8 cellular contexts compared by ENCODE assay signal in the genomic region with DNA sequence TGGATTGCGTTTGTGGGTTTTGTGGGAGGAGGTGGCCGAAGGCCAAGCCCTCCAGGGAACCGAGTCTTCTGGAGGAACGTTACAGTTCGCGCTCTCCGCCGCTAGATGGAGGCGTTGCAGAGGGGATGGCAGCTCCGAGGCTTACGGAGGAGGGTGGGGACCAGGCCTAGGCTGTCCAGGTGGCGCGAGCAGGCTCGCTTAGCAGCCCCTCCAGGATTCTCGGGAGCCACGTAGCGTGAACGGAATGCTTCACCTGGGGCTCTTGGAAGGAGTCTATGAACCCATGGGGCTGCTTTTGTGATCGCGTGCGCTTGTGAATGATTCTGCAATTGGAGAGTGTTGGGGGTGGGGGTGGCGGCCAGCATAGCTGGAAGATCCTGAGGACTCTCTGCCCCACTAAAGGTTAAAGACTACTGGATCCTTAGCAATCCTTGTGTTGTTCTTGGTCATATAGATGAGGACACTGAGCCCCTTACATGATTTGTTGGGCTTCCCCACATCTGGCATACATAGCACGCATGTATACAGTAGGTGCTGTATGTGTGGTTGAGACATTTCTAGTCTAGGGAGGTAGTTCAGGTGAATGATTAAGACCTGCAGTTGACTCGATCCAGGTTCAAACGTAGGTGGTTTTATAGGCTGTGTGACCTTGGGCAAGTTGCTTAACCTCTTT. TPM values are rescaled to one million over a fixed set of nuclear protein-coding genes. Genes with fewer than 3 reads are reported as not detected.
DNase-seq lines count a peak whose midpoint lies in the region; ATAC-seq and TF ChIP-seq lines count a peak whose summit lies in the region.

No MANE protein-coding gene starts in this region.

- H3K4me1 ChIP-seq in IMR-90 (ENCODE audit: control insufficient read depth, insufficient read depth, low read length) (peaks cover 7% of the 10 kb centered on the region; the same call in 1 of the 2 replicates), SJSA1 (replicated peaks) (peaks cover 12% of the 10 kb centered on the region), prostate gland (replicated peaks) (no peaks in the 10 kb centered on the region)

- BruUV-seq in IMR-90 (replicated peaks; lab: Mats Ljungman, UMichigan), result no TSS peak

- H3K23ac ChIP-seq in IMR-90 (ENCODE audit: low read depth, low read length), result no peak overlapping the region

- peak; percentile 83 for ATAC-seq in GM21447 (IDR thresholded peaks at IDR 0.05; ENCODE audit: unreplicated experiment)
- ATAC-seq in IMR-90 (ENCODE audit: low read depth), result peak; percentile 97
- peak; percentile 81 to 92 for ATAC-seq in activated naive CD4-positive, alpha-beta T cell treated with anti-CD3 and anti-CD28 coated beads, Interleukin-2, amount 50 U/mL, for 72 hours
- ATAC-seq in HG03108 (IDR thresholded peaks at IDR 0.05; ENCODE audit: unreplicated experiment), result no peak

- H3K9me3 Mint-ChIP-seq in activated naive CD4-positive, alpha-beta T cell treated with anti-CD3 and anti-CD28 coated beads, Interleukin-2, amount 50 U/mL, for 72 hours, result no peaks in the 10 kb centered on the region

- WGBS in IMR-90 (ENCODE audit: extremely low coverage in 2 of 2, insufficient read length in 1 of 2), 2 experiments, result 3% methylated on average over 15 of the region's 25 CpGs; no CpG with 5 or more reads in 1 of the 2 experiments
- 15% methylated on average over 25 of the region's 25 CpGs for WGBS in prostate gland

- H4K20me1 ChIP-seq in IMR-90 (ENCODE audit: insufficient read depth, low read length), result no peaks in the 10 kb centered on the region

- peak overlapping the region; percentile 39; the same call in 1 of the 2 replicates for H2BK120ac ChIP-seq in IMR-90 (ENCODE audit: low read depth, low read length)

- no peaks in the 10 kb centered on the region for H3K36me3 ChIP-seq in IMR-90 (ENCODE audit: control insufficient read depth, insufficient read depth, low read length)
- H3K36me3 ChIP-seq in SJSA1, result no peaks in the 10 kb centered on the region
- H3K36me3 ChIP-seq in prostate gland, result no peaks in the 10 kb centered on the region

- H3K9ac ChIP-seq in IMR-90 (ENCODE audit: low read depth, low read length), result no peak overlapping the region

- no peaks in the 10 kb centered on the region for H3K79me1 ChIP-seq in IMR-90 (ENCODE audit: low read depth in 1 of 2, low read length in 2 of 2)

- H2BK15ac ChIP-seq in IMR-90 (ENCODE audit: low read depth, low read length), result no peak overlapping the region

- no peak overlapping the region for H2BK5ac ChIP-seq in IMR-90 (ENCODE audit: low read depth, low read length, poor library complexity, severe bottlenecking)

- dilution Hi-C loops in IMR-90 (cut with HindIII; ENCODE audit: low sequenced_read_pairs, unreplicated experiment), result no loop called here

- H4K91ac ChIP-seq in IMR-90 (ENCODE audit: insufficient read depth, low read depth, low read length), result no peak overlapping the region

- no peaks in the 10 kb centered on the region for H3K36me3 Mint-ChIP-seq in activated naive CD4-positive, alpha-beta T cell treated with anti-CD3 and anti-CD28 coated beads, Interleukin-2, amount 50 U/mL, for 72 hours

- H3K4me3 ChIP-seq in IMR-90 (ENCODE audit: insufficient read depth, low read depth, low read length) (no peak overlapping the region), SJSA1 (no peak overlapping the region), prostate gland (no peak overlapping the region)

- CTCF ChIA-PET in IMR-90 (lab: Yijun Ruan, JAX), result interaction anchor here (0.5 to 2.2 kb wide), 7 partner anchors 11 to 412 kb away, joined by 3 to 7 read pairs (median 3); no protein-coding TSS in a partner anchor

- intact Hi-C loops in IMR-90 (cut with micrococcal nuclease) (loop anchor here (1.0 to 10.0 kb wide), 4 partner anchors 351 to 934 kb away; no protein-coding TSS in a partner anchor), cardiac septum (cut with DNase I) (loop anchor here (5.0 kb wide), 1 partner anchor 411 kb away; the partner anchor contains the start of gene CFAP20DC), prostate gland (cut with DNase I) (loop anchor here (5.0 to 10.0 kb wide), 3 partner anchors 406 to 1214 kb away; no protein-coding TSS in a partner anchor)

- no peak overlapping the region for H3K14ac ChIP-seq in IMR-90 (replicated peaks; ENCODE audit: low read depth, low read length)

- H3K27ac Mint-ChIP-seq in activated naive CD4-positive, alpha-beta T cell treated with anti-CD3 and anti-CD28 coated beads, Interleukin-2, amount 50 U/mL, for 72 hours, result no peak overlapping the region

- peak overlapping the region; percentile 83 for H2AFZ ChIP-seq in IMR-90 (replicated peaks; ENCODE audit: low read length, poor library complexity)

- peak overlapping the region; percentile 63; the same call in 1 of the 2 replicates for H2BK20ac ChIP-seq in IMR-90 (ENCODE audit: low read depth, low read length)

- H3K9me3 ChIP-seq in IMR-90 (ENCODE audit: control insufficient read depth, insufficient read depth, low read length) (no peaks in the 10 kb centered on the region), SJSA1 (replicated peaks) (no peaks in the 10 kb centered on the region), prostate gland (no peaks in the 10 kb centered on the region)

- TF ChIP-seq CTCF in IMR-90 (conservative IDR thresholded peaks at IDR 0.05; ENCODE audit: low read depth, low read length), result peak; percentile 92
- TF ChIP-seq CTCF in prostate gland (IDR thresholded peaks at IDR 0.05), result peak; percentile 35 to 88 (median 80)

- H3K4me2 ChIP-seq in IMR-90 (ENCODE audit: low read depth, low read length), result peak overlapping the region; percentile 60; the same call in 1 of the 2 replicates

- H3K27ac ChIP-seq in IMR-90 (ENCODE audit: insufficient read depth, low read length) (no peak overlapping the region), SJSA1 (no peak overlapping the region), prostate gland (no peak overlapping the region)

- H3K9me1 ChIP-seq in IMR-90 (ENCODE audit: insufficient read depth, low read length), result no peaks in the 10 kb centered on the region; the same call in 1 of the 2 replicates

- H4K5ac ChIP-seq in IMR-90 (ENCODE audit: low read depth, low read length), result no peak overlapping the region

- in situ Hi-C loops in IMR-90 (cut with MboI; ENCODE audit: low sequenced_read_pairs), result loop anchor here (10.0 to 25.0 kb wide), 3 partner anchors 414 to 1171 kb away; partner anchors contain the start of gene CFAP20DC

- DNase-seq in DMS53 treated with DMSO at 0.1 percent for 48 hours (lab: John Stamatoyannopoulos, UW; ENCODE audit: unreplicated experiment) (peak; percentile 6), IMR-90 (peak; percentile 74), SJSA1 (ENCODE audit: low read depth in 1 of 2, low spot score in 2 of 2) (peak; percentile 62 to 75), cardiac septum (ENCODE audit: low spot score) (peak; percentile 83), prostate gland (ENCODE audit: low spot score) (peak; percentile 72)
- peak in 1 of 2 donors; percentile 73 for DNase-seq in activated naive CD4-positive, alpha-beta T cell treated with anti-CD3 and anti-CD28 coated beads, Interleukin-2, amount 50 U/mL, for 72 hours (ENCODE audit: low spot score in 2 of 2)

- no peak overlapping the region for H3K4ac ChIP-seq in IMR-90 (ENCODE audit: low read depth, low read length)

- TF ChIP-seq RAD21 in IMR-90 (IDR thresholded peaks at IDR 0.05; ENCODE audit: low read length), result peak; percentile 98

- no peak overlapping the region for H3K56ac ChIP-seq in IMR-90 (ENCODE audit: extremely low read depth, insufficient read depth, low read length)

- H2AK5ac ChIP-seq in IMR-90 (ENCODE audit: low read depth, low read length), result no peak overlapping the region

- H3K27me3 ChIP-seq in IMR-90 (ENCODE audit: control insufficient read depth, insufficient read depth, low read length) (no peaks in the 10 kb centered on the region), SJSA1 (replicated peaks) (no peaks in the 10 kb centered on the region), prostate gland (replicated peaks; ENCODE audit: insufficient read depth) (no peaks in the 10 kb centered on the region)

- H4K8ac ChIP-seq in IMR-90 (ENCODE audit: low read depth in 2 of 2, low read length in 2 of 2), result no peak overlapping the region

- no peak overlapping the region for H3K18ac ChIP-seq in IMR-90 (ENCODE audit: low read depth, low read length)

- POLR2A ChIA-PET in IMR-90 (lab: Charles Lee; ENCODE audit: unreplicated experiment), result no interaction called here

- TF ChIP-seq POLR2A in IMR-90 (IDR thresholded peaks at IDR 0.05; ENCODE audit: low read depth, low read length) (peak; percentile 27; the same call in 1 of the 2 replicates), prostate gland (IDR thresholded peaks at IDR 0.05) (no peak)

- H2AK9ac ChIP-seq in IMR-90 (replicated peaks; ENCODE audit: low read depth, low read length, poor library complexity), result peak overlapping the region; percentile 57

TF ChIP-seq in IMR-90, 13 proteins besides CTCF, POLR2A, EP300 and RAD21:
- TF ChIP-seq ELK1 (IDR thresholded peaks at IDR 0.05; ENCODE audit: borderline replicate concordance, low read depth, low read length) (no peak), BHLHE40 (IDR thresholded peaks at IDR 0.05; ENCODE audit: low read depth, low read length) (no peak), MAZ (IDR thresholded peaks at IDR 0.05; ENCODE audit: borderline replicate concordance, low read depth, low read length) (peak; percentile 61; the same call in 1 of the 2 replicates), CHD1 (IDR thresholded peaks at IDR 0.05; ENCODE audit: low read depth, low read length) (no peak), SMC3 (IDR thresholded peaks at IDR 0.05; ENCODE audit: low read depth, low read length) (peak; percentile 78)

RNA-seq across cellular contexts. Expression of gene FAM3D, which starts 25.7 kb away (rescaled TPM):
- not detected in 2 replicates for total RNA-seq in IMR-90 (2012; rRNA removed)
- polyA plus RNA-seq in IMR-90 (2012; rRNA removed), result not detected in 2 replicates
- polyA plus RNA-seq in IMR-90 (2012; cell fraction: cytosol; rRNA removed), result not detected in 2 replicates
- not detected in 2 replicates for polyA plus RNA-seq in IMR-90 (2012; cell fraction: nucleus; rRNA removed; ENCODE audit: low replicate concordance)
- not detected in 2 replicates for total RNA-seq in SJSA1 (2014; rRNA removed; shearing (Covaris generic))
- not detected for total RNA-seq in activated naive CD4-positive, alpha-beta T cell treated with anti-CD3 and anti-CD28 coated beads, Interleukin-2, amount 50 U/mL, for 72 hours
- not detected for total RNA-seq in cardiac septum
- total RNA-seq in prostate gland, result 10 to 100 TPM in 1 of 2 donors, 1 to 10 TPM in 1; 4.7 to 11.6 TPM
